Comparison of ENCODE assay signal across 8 cellular contexts in genomic region chr10:97686962-97687784, GRCh38. TPM values are rescaled to one million over a fixed set of nuclear protein-coding genes. Genes with fewer than 3 reads are reported as not detected.
DNase-seq lines count a peak whose midpoint lies in the region; ATAC-seq and TF ChIP-seq lines count a peak whose summit lies in the region.

TSS of gene AVPI1 (minus strand) at chr10:97687241. CDS start at chr10:97679905, 7,336 bp downstream.

- peak within 1 kb of the TSS; percentile 96 for H3K27ac ChIP-seq in osteoblast (ENCODE audit: low read depth, low read length)
- peak within 1 kb of the TSS; percentile 79 to 96 for H3K27ac ChIP-seq in testis

- H3K4me3 Mint-ChIP-seq in activated naive CD8-positive, alpha-beta T cell: peak within 1 kb of the TSS; percentile 82
- peak within 1 kb of the TSS; percentile 90 for H3K4me3 Mint-ChIP-seq in glutamatergic neuron (ENCODE audit: unreplicated experiment)

- H3K36me3 ChIP-seq in osteoblast (ENCODE audit: insufficient read depth, low read length): no peaks in the 10 kb centered on the region
- H3K36me3 ChIP-seq in testis (ENCODE audit: low read depth, missing control alignments): no peaks in the 10 kb centered on the region

- peaks cover 23% of the 10 kb centered on the region for H3K4me1 Mint-ChIP-seq in activated naive CD8-positive, alpha-beta T cell (ENCODE audit: low read depth)
- H3K4me1 Mint-ChIP-seq in glutamatergic neuron (ENCODE audit: low read depth, unreplicated experiment): peaks cover 17% of the 10 kb centered on the region

- H3K4me1 ChIP-seq in osteoblast (ENCODE audit: insufficient read depth, low read length): peaks cover 61% of the 10 kb centered on the region
- H3K4me1 ChIP-seq in testis: peaks cover 49% of the 10 kb centered on the region

- H3K36me3 Mint-ChIP-seq in activated naive CD8-positive, alpha-beta T cell: no peaks in the 10 kb centered on the region
- H3K36me3 Mint-ChIP-seq in glutamatergic neuron (ENCODE audit: unreplicated experiment): no peaks in the 10 kb centered on the region

- intact Hi-C loops in testis (cut with DNase I; ENCODE audit: low total_unique reads): loop anchor here (10.0 kb wide), 1 partner anchor 48 kb away; the partner anchor contains the start of gene ZFYVE27

- H4K20me1 ChIP-seq in osteoblast (ENCODE audit: insufficient read depth, low read length): peaks cover 18% of the 10 kb centered on the region

- H3K27me3 Mint-ChIP-seq in activated naive CD8-positive, alpha-beta T cell: no peaks in the 10 kb centered on the region
- H3K27me3 Mint-ChIP-seq in glutamatergic neuron (ENCODE audit: unreplicated experiment): peaks cover 5% of the 10 kb centered on the region

- peak; percentile 93 for TF ChIP-seq POLR2A in testis (IDR thresholded peaks at IDR 0.05)

- peak; percentile 93 for ATAC-seq in HG02623 (IDR thresholded peaks at IDR 0.05; ENCODE audit: unreplicated experiment)
- peak; percentile 91 for ATAC-seq in SK-N-SH treated with all-trans-retinoic acid at 6 μM for 48 hours

- DNase-seq in GM10266 (ENCODE audit: extremely low spot score): peak; percentile 95
- DNase-seq in NCI-H1092 treated with DMSO at 0.1 percent for 48 hours (lab: John Stamatoyannopoulos, UW): peak; percentile 91
- DNase-seq in glutamatergic neuron: peak; percentile 97
- DNase-seq in osteoblast (ENCODE audit: insufficient read length, low spot score, missing footprints): peak; percentile 97
- peak; percentile 98 for DNase-seq in testis

- H3K27me3 ChIP-seq in osteoblast (ENCODE audit: insufficient read depth, low read length) (no peaks in the 10 kb centered on the region), testis (no peaks in the 10 kb centered on the region)

- H2AFZ ChIP-seq in osteoblast (ENCODE audit: low read length): peak within 1 kb of the TSS; percentile 69

- 0 to 1% methylated on average over 10 to 42 of the region's 78 CpGs for WGBS in testis, 2 donors

- TF ChIP-seq CTCF in GM10266 (IDR thresholded peaks at IDR 0.05; ENCODE audit: control insufficient read depth, insufficient read depth, low read depth, missing control alignments): no peak
- no peak for TF ChIP-seq CTCF in glutamatergic neuron (IDR thresholded peaks at IDR 0.05; ENCODE audit: partially characterized antibody, unreplicated experiment)
- no peak for TF ChIP-seq CTCF in osteoblast (IDR thresholded peaks at IDR 0.05; ENCODE audit: extremely low read depth, low read depth, low read length)
- TF ChIP-seq CTCF in testis (IDR thresholded peaks at IDR 0.05): no peak

- H3K4me2 ChIP-seq in osteoblast (ENCODE audit: insufficient read depth, low read length): peak within 1 kb of the TSS; percentile 91

- no peaks in the 10 kb centered on the region for H3K9me3 Mint-ChIP-seq in activated naive CD8-positive, alpha-beta T cell (ENCODE audit: low read depth)
- H3K9me3 Mint-ChIP-seq in glutamatergic neuron (ENCODE audit: unreplicated experiment): peaks cover 3% of the 10 kb centered on the region

- H3K9me3 ChIP-seq in osteoblast (ENCODE audit: low read depth, low read length) (no peaks in the 10 kb centered on the region), testis (no peaks in the 10 kb centered on the region)

- peaks cover 47% of the 10 kb centered on the region for H3K79me2 ChIP-seq in osteoblast (ENCODE audit: insufficient read depth, low read length)

- H3K4me3 ChIP-seq in osteoblast (ENCODE audit: insufficient read depth, low read length): peak within 1 kb of the TSS; percentile 89
- peak within 1 kb of the TSS; percentile 62 to 74 for H3K4me3 ChIP-seq in testis

- peak within 1 kb of the TSS; percentile 58 for H3K27ac Mint-ChIP-seq in activated naive CD8-positive, alpha-beta T cell
- peak within 1 kb of the TSS; percentile 78 for H3K27ac Mint-ChIP-seq in glutamatergic neuron (ENCODE audit: unreplicated experiment)

TF ChIP-seq in SK-N-SH treated with all-trans-retinoic acid at 6 μM for 48 hours, 23 proteins besides CTCF, POLR2A, EP300 and RAD21:
- TF ChIP-seq, protein P1, sequence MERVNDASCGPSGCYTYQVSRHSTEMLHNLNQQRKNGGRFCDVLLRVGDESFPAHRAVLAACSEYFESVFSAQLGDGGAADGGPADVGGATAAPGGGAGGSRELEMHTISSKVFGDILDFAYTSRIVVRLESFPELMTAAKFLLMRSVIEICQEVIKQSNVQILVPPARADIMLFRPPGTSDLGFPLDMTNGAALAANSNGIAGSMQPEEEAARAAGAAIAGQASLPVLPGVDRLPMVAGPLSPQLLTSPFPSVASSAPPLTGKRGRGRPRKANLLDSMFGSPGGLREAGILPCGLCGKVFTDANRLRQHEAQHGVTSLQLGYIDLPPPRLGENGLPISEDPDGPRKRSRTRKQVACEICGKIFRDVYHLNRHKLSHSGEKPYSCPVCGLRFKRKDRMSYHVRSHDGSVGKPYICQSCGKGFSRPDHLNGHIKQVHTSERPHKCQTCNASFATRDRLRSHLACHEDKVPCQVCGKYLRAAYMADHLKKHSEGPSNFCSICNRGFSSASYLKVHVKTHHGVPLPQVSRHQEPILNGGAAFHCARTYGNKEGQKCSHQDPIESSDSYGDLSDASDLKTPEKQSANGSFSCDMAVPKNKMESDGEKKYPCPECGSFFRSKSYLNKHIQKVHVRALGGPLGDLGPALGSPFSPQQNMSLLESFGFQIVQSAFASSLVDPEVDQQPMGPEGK (CRISPR knock-in tag; IDR thresholded peaks at IDR 0.05; ENCODE audit: borderline replicate concordance): peak; percentile 60; the same call in 1 of the 2 replicates
- TF ChIP-seq ZNF565 (CRISPR knock-in tag; conservative IDR thresholded peaks at IDR 0.05; ENCODE audit: low read depth): no peak
- TF ChIP-seq PPARA (CRISPR knock-in tag; IDR thresholded peaks at IDR 0.05; ENCODE audit: borderline replicate concordance): no peak
- TF ChIP-seq GLIS3 (CRISPR knock-in tag; IDR thresholded peaks at IDR 0.05): no peak
- TF ChIP-seq TOX (CRISPR knock-in tag; IDR thresholded peaks at IDR 0.05; ENCODE audit: borderline replicate concordance): no peak
- peak; percentile 90; the same call in 1 of the 2 replicates for TF ChIP-seq ARNTL (CRISPR knock-in tag; IDR thresholded peaks at IDR 0.05; ENCODE audit: borderline replicate concordance, low read depth)
- no peak for TF ChIP-seq OSR1 (CRISPR knock-in tag; IDR thresholded peaks at IDR 0.05)
- peak; percentile 70; the same call in 1 of the 2 replicates for TF ChIP-seq ZFP3 (CRISPR knock-in tag; IDR thresholded peaks at IDR 0.05)
- peak; percentile 86; the same call in 1 of the 2 replicates for TF ChIP-seq CSDC2 (CRISPR knock-in tag; IDR thresholded peaks at IDR 0.05)
- no peak for TF ChIP-seq ESRRG (CRISPR knock-in tag; IDR thresholded peaks at IDR 0.05)

RNA-seq across cellular contexts. Expression of gene AVPI1, which starts in this region (rescaled TPM):
- total RNA-seq in glutamatergic neuron (ENCODE audit: unreplicated experiment) (4.5 TPM), osteoblast (101 and 105 TPM in 2 replicates), testis (10 to 100 TPM; 23.0 to 28.3 TPM)
- polyA plus RNA-seq in testis (ENCODE audit: insufficient read depth, low read depth, low replicate concordance): 26.4 TPM

Comparison
In these comparisons a context has a peak if more than half of its experiments do, and no peak if none do; other contexts are left out.
1. Peak in every context shown above with its lines: DNase-seq, ATAC-seq, H3K4me3 ChIP-seq and H3K27ac ChIP-seq.